In genomic region chr4:142407569-142407968, GRCh38 we compare ENCODE assay signal across 11 cellular contexts.
DNase-seq lines count a peak whose midpoint lies in the region; ATAC-seq and TF ChIP-seq lines count a peak whose summit lies in the region.
"Had no signal": no experiment of that assay in that cellular context is flagged by ENCODE, and none has a peak within 500 bp of the region (broad histone marks: within the 10 kb centered on the region; RNA-seq: fewer than 3 reads in every experiment).

No MANE protein-coding gene starts in this region.

- ATAC-seq in activated naive CD4-positive, alpha-beta T cell treated with anti-CD3 and anti-CD28 coated beads, Interleukin-2, amount 50 U/mL, for 72 hours, result no peak
- ATAC-seq in HG03469 (IDR thresholded peaks at IDR 0.05; ENCODE audit: unreplicated experiment) (no peak), GM21529 (IDR thresholded peaks at IDR 0.05; ENCODE audit: unreplicated experiment) (no peak)
- ATAC-seq: stimulated activated naive B cell treated with anti-CD40 and anti-IgM and Interleukin-4, amounts not matched to agents 10 μg/mL and 1 μg/mL and 100 μg/mL, for 72 hours had no signal

- peak overlapping the region; percentile 99 to 100 for H3K27ac Mint-ChIP-seq in activated naive CD4-positive, alpha-beta T cell treated with anti-CD3 and anti-CD28 coated beads, Interleukin-2, amount 50 U/mL, for 72 hours
- H3K27ac Mint-ChIP-seq: stimulated activated naive B cell treated with anti-CD40 and anti-IgM and Interleukin-4, amounts not matched to agents 10 μg/mL and 1 μg/mL and 100 μg/mL, for 72 hours had no signal

- H3K36me3 Mint-ChIP-seq in activated naive CD4-positive, alpha-beta T cell treated with anti-CD3 and anti-CD28 coated beads, Interleukin-2, amount 50 U/mL, for 72 hours, result peaks cover 8 to 29% of the 10 kb centered on the region in 2 donors
- H3K36me3 Mint-ChIP-seq: stimulated activated naive B cell treated with anti-CD40 and anti-IgM and Interleukin-4, amounts not matched to agents 10 μg/mL and 1 μg/mL and 100 μg/mL, for 72 hours had no signal

- no peaks in the 10 kb centered on the region for H3K9me3 Mint-ChIP-seq in activated naive CD4-positive, alpha-beta T cell treated with anti-CD3 and anti-CD28 coated beads, Interleukin-2, amount 50 U/mL, for 72 hours
- H3K9me3 Mint-ChIP-seq: stimulated activated naive B cell treated with anti-CD40 and anti-IgM and Interleukin-4, amounts not matched to agents 10 μg/mL and 1 μg/mL and 100 μg/mL, for 72 hours had no signal

- H3K9me3 ChIP-seq in colonic mucosa, result no peaks in the 10 kb centered on the region
- H3K9me3 ChIP-seq: Caco-2 had no signal

- H3K4me1 ChIP-seq in ACC112 (ENCODE audit: control insufficient read depth, insufficient read depth, low read length, unreplicated experiment) (peaks cover 41% of the 10 kb centered on the region), colonic mucosa (no peaks in the 10 kb centered on the region)
- H3K4me1 ChIP-seq: parathyroid adenoma had no signal

- H3K27ac ChIP-seq in ACC112 (ENCODE audit: low read depth, low read length) (peak overlapping the region; percentile 92), colonic mucosa (no peak overlapping the region)
- H3K27ac ChIP-seq: parathyroid adenoma had no signal

- H3K79me2 ChIP-seq in ACC112 (ENCODE audit: control insufficient read depth, insufficient read depth, low read length, unreplicated experiment), result peaks cover 9% of the 10 kb centered on the region
- H3K79me2 ChIP-seq: parathyroid adenoma had no signal

- no peaks in the 10 kb centered on the region for H3K27me3 ChIP-seq in ACC112 (ENCODE audit: insufficient read depth, low read length)
- H3K27me3 ChIP-seq in colonic mucosa, result no peaks in the 10 kb centered on the region

- intact Hi-C loops in colonic mucosa (cut with DNase I), result no loop called here

- H3K4me3 ChIP-seq in ACC112 (ENCODE audit: low read depth, low read length) (no peak overlapping the region), colonic mucosa (no peak overlapping the region)

- no peak overlapping the region for H3K9ac ChIP-seq in colonic mucosa (ENCODE audit: low read depth in 2 of 2, low read length in 2 of 2)
- H3K9ac ChIP-seq: parathyroid adenoma had no signal

- no peaks in the 10 kb centered on the region for H3K36me3 ChIP-seq in ACC112 (ENCODE audit: insufficient read depth, low read length)
- no peaks in the 10 kb centered on the region for H3K36me3 ChIP-seq in colonic mucosa

- no peak overlapping the region for H2AFZ ChIP-seq in ACC112 (ENCODE audit: low read length, unreplicated experiment)
- H2AFZ ChIP-seq: parathyroid adenoma had no signal

- DNase-seq in ELR (ENCODE audit: low read depth), result peak; percentile 67
- DNase-seq in activated naive CD4-positive, alpha-beta T cell treated with anti-CD3 and anti-CD28 coated beads, Interleukin-2, amount 50 U/mL, for 72 hours (ENCODE audit: low spot score in 2 of 2), result no peak
- peak; percentile 40 for DNase-seq in iris pigment epithelial cell (ENCODE audit: low read depth)
- no peak for DNase-seq in COR-L47 (lab: John Stamatoyannopoulos, UW)
- no peak for DNase-seq in colonic mucosa
- DNase-seq: stimulated activated naive B cell treated with anti-CD40 and anti-IgM and Interleukin-4, amounts not matched to agents 10 μg/mL and 1 μg/mL and 100 μg/mL, for 72 hours had no signal

- no peak for TF ChIP-seq CTCF in colonic mucosa (IDR thresholded peaks at IDR 0.05)

Comparison
In these comparisons a context has a peak if more than half of its experiments do, and no peak if none do; other contexts are left out.
1. DNase-seq: peak in ELR (single experiment) and iris pigment epithelial cell (single experiment); none in activated naive CD4-positive, alpha-beta T cell treated with anti-CD3 and anti-CD28 coated beads, Interleukin-2, amount 50 U/mL, for 72 hours (0 of 2), COR-L47 (single experiment) and colonic mucosa (single experiment).